In the genomic region with DNA sequence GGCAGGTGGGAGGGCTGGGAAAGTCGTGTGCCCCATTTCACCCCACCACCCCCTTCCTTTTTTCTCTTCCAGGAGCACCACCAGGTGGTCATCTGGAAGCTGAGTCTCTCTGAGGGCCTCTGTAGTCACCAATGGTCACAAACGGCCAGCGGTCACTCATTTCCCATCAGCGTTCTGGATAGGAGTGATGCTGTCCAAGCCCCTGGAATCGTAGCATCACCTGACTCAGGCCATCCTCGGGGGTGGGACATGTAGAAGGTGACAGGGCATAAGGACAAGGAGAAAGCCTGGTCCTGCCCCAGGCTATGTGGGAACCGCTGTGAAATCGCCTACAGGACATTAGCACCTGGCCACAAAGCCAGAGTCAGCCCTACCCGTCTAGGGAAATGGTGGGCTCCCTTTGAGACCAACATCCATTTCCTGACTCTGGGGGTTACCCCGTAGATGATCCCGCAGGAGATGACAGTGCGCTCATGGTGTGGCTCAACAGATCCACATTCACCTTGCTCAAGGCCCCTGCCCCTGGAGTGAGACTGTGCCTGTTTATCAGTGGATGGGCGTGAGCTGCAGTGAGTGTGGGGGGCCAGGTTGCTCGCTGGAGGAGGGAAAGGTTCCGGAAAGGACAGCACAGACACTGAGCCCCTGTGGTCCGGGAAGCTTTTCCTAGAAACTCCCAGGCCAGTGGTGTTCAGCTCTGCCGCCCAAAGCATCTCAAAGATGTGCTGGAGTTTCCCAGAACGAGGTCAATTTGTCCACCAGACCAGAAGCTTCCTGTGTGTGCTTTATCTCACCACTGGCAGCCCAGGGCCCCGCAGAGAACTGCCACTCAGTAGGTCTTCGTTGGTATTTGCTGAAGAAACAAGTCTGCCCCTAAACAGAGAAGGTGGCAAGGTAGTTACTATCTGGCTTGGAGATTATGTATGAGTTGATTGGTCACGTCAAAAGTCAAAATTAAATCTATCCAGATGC, we compare ENCODE assay signal across 18 cellular contexts.
DNase-seq lines count a peak whose midpoint lies in the region; ATAC-seq, FAIRE-seq and TF ChIP-seq lines count a peak whose summit lies in the region.
"Had no signal": no experiment of that assay in that cellular context is flagged by ENCODE, and none has a peak within 500 bp of the region (broad histone marks: within the 10 kb centered on the region; RNA-seq: fewer than 3 reads in every experiment).

No MANE protein-coding gene starts in this region.

- no peak for TF ChIP-seq CTCF in coronary artery (IDR thresholded peaks at IDR 0.05)

- FAIRE-seq in HTR-8/SVneo (lab: Jason Lieb, UNC): no peak
- FAIRE-seq: A549, GM12891 had no signal

- H3K27me3 Mint-ChIP-seq in natural killer cell treated with Interleukin-12 subunit alpha and Interleukin-12 subunit beta and Interleukin-15 and Interleukin-18, amount 100 ng/mL, for 72 hours: peaks cover 27 to 38% of the 10 kb centered on the region in 2 donors

- peaks cover under 1% of the 10 kb centered on the region for H3K36me3 Mint-ChIP-seq in natural killer cell treated with Interleukin-12 subunit alpha and Interleukin-12 subunit beta and Interleukin-15 and Interleukin-18, amount 100 ng/mL, for 72 hours

- DNase-seq in activated effector memory CD4-positive, alpha-beta T cell treated with anti-CD3 and anti-CD28 coated beads, Interleukin-2, amount 50 U/mL, for 16 hours: peak; percentile 33
- no peak for DNase-seq in activated effector memory CD4-positive, alpha-beta T cell treated with Interleukin-2 at 50 U/mL for 16 hours
- DNase-seq in coronary artery (ENCODE audit: low spot score) (peak; percentile 62), ureter (ENCODE audit: low spot score) (peak; percentile 22), HTR-8/SVneo (ENCODE audit: insufficient read length, low spot score) (no peak), NCI-H2171 treated with DMSO at 0.1 percent for 48 hours (lab: John Stamatoyannopoulos, UW) (no peak), HuH-7 (ENCODE audit: low spot score) (no peak)
- peak; percentile 45 for DNase-seq in natural killer cell treated with Interleukin-12 subunit alpha and Interleukin-12 subunit beta and Interleukin-15 and Interleukin-18, amount 100 ng/mL, for 72 hours (ENCODE audit: low spot score)
- DNase-seq: CD4-positive, CD25-positive, alpha-beta regulatory T cell; DMS53; GOT3; HFFc6; KG1; NCI-H1092; NCI-H1694 treated with DMSO at 0.1 percent for 48 hours; NCI-H446 had no signal

- no peak overlapping the region for H3K4me3 Mint-ChIP-seq in natural killer cell treated with Interleukin-12 subunit alpha and Interleukin-12 subunit beta and Interleukin-15 and Interleukin-18, amount 100 ng/mL, for 72 hours
- H3K4me3 Mint-ChIP-seq: CD4-positive, CD25-positive, alpha-beta regulatory T cell; HFFc6 had no signal

- H3K9me3 Mint-ChIP-seq in natural killer cell treated with Interleukin-12 subunit alpha and Interleukin-12 subunit beta and Interleukin-15 and Interleukin-18, amount 100 ng/mL, for 72 hours: no peaks in the 10 kb centered on the region

- H3K4me1 Mint-ChIP-seq in natural killer cell treated with Interleukin-12 subunit alpha and Interleukin-12 subunit beta and Interleukin-15 and Interleukin-18, amount 100 ng/mL, for 72 hours (ENCODE audit: low read depth in 2 of 2): peaks cover 12 to 14% of the 10 kb centered on the region in 2 donors

- H3K27ac ChIP-seq in coronary artery: no peak overlapping the region
- H3K27ac ChIP-seq: A549 had no signal

- no peak for ATAC-seq in natural killer cell treated with Interleukin-12 subunit alpha and Interleukin-12 subunit beta and Interleukin-15 and Interleukin-18, amount 100 ng/mL, for 72 hours

- no peak overlapping the region for H3K4me3 ChIP-seq in coronary artery
- H3K4me3 ChIP-seq: A549 had no signal

- H3K27ac Mint-ChIP-seq in natural killer cell treated with Interleukin-12 subunit alpha and Interleukin-12 subunit beta and Interleukin-15 and Interleukin-18, amount 100 ng/mL, for 72 hours: no peak overlapping the region
- H3K27ac Mint-ChIP-seq: CD4-positive, CD25-positive, alpha-beta regulatory T cell; HFFc6 had no signal

Comparison
In these comparisons a context has a peak if more than half of its experiments do, and no peak if none do; other contexts are left out.
1. DNase-seq: peak in activated effector memory CD4-positive, alpha-beta T cell treated with anti-CD3 and anti-CD28 coated beads, Interleukin-2, amount 50 U/mL, for 16 hours (single experiment), coronary artery (single experiment), natural killer cell treated with Interleukin-12 subunit alpha and Interleukin-12 subunit beta and Interleukin-15 and Interleukin-18, amount 100 ng/mL, for 72 hours (single experiment) and ureter (single experiment); none in activated effector memory CD4-positive, alpha-beta T cell treated with Interleukin-2 at 50 U/mL for 16 hours (single experiment), HTR-8/SVneo (single experiment), NCI-H2171 treated with DMSO at 0.1 percent for 48 hours (single experiment) and HuH-7 (single experiment).